Comparison of ENCODE assay signal across 8 cellular contexts in the genomic region with DNA sequence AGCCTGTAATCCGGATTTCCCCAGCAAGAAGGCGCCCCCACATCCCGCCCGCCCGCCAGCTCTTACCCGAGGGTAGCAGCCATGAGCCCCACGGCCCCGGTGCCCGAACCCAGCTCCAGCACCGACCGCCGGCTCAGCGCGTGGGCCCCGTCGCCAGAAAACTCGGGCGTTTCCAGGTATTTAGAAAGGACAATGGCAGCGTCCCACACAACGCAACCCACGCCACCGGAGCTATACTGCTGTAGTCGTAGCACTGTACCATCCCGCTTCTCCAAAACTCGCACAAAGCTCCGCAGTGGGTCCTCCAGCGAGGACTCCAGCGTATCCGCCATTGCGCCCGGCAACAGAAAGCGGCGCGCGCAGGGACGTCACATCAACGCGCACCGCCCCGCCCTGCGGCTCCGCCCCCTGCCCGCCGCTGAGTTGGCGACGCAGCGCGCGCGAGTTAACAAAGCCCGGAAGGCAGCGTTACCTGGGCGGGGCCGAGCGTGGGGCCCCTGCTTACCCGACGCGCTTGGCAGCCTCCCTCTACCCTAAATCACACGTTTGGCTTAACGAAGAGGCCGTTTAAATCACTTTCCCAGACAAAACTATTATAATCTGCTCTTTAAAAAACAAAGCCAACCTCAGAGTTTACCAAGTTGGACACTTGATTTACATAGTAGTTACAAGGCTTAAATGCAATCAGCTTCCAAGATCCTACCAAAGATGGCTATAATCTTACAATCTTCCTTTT. TPM values are rescaled to one million over a fixed set of nuclear protein-coding genes. Genes with fewer than 3 reads are reported as not detected.
DNase-seq lines count a peak whose midpoint lies in the region; ATAC-seq and TF ChIP-seq lines count a peak whose summit lies in the region.

A gene (minus strand): TSS at position 352 of the 736 bp plus-strand sequence. CDS start 20 bp downstream, at position 332.

- H3K4me3 Mint-ChIP-seq in T-cell = peak within 1 kb of the TSS; percentile 83 to 97 (median 94)
- H3K4me3 Mint-ChIP-seq in type B pancreatic cell = peak within 1 kb of the TSS; percentile 98

- H3K36me3 Mint-ChIP-seq in T-cell = peaks cover 12% of the 10 kb centered on the region
- H3K36me3 Mint-ChIP-seq in type B pancreatic cell = peaks cover 20% of the 10 kb centered on the region

- TF ChIP-seq POLR2A in adrenal gland (IDR thresholded peaks at IDR 0.05) = peak; percentile 56 to 93

- H3K27ac Mint-ChIP-seq in T-cell (peak within 1 kb of the TSS; percentile 95 to 99), type B pancreatic cell (peak within 1 kb of the TSS; percentile 97)

- no peak for TF ChIP-seq CTCF in GM13977 (IDR thresholded peaks at IDR 0.05; ENCODE audit: extremely low read depth, insufficient read depth, missing control alignments)
- peak in 1 of 6 experiments; percentile 8 for TF ChIP-seq CTCF in adrenal gland (IDR thresholded peaks at IDR 0.05)
- TF ChIP-seq CTCF in heart right ventricle (IDR thresholded peaks at IDR 0.05) = no peak
- no peak for TF ChIP-seq CTCF in type B pancreatic cell (conservative IDR thresholded peaks at IDR 0.05)

- WGBS in adrenal gland, 4 donors = 0 to 1% (median 1%) methylated on average over 17 to 61 of the region's 61 CpGs
- 0% methylated on average over 61 of the region's 61 CpGs for WGBS in heart right ventricle, 2 donors

- intact Hi-C loops in adrenal gland (cut with DNase I) = no loop called here
- intact Hi-C loops in heart right ventricle (cut with DNase I) = loop anchor here in 1 of 10 donors (1.0 kb wide), 1 partner anchor 254 kb away; no protein-coding TSS in a partner anchor

- CTCF ChIA-PET in T-cell (lab: Charles Lee) = interaction anchor here (0.5 to 2.9 kb wide), 18 partner anchors 19 to 978 kb away, joined by 3 to 32 read pairs (median 4); a partner anchor contains a TSS

- POLR2A ChIA-PET in T-cell (lab: Charles Lee) = interaction anchor here (0.5 to 2.1 kb wide), 14 partner anchors 12 to 486 kb away, joined by 3 to 19 read pairs (median 6); no protein-coding TSS in a partner anchor

- peaks cover 23 to 39% (median 34%) of the 10 kb centered on the region in 3 donors for H3K4me1 Mint-ChIP-seq in T-cell
- H3K4me1 Mint-ChIP-seq in type B pancreatic cell (ENCODE audit: unreplicated experiment) = peaks cover 6% of the 10 kb centered on the region

- H3K9me3 Mint-ChIP-seq in T-cell = no peaks in the 10 kb centered on the region
- no peaks in the 10 kb centered on the region for H3K9me3 Mint-ChIP-seq in type B pancreatic cell

- H3K27ac ChIP-seq in adrenal gland = peak within 1 kb of the TSS; percentile 79 to 93 (median 87)
- H3K27ac ChIP-seq in heart right ventricle = peak within 1 kb of the TSS; percentile 25 to 93 (median 82)

- H3K9me3 ChIP-seq in adrenal gland (replicated peaks in 1 of 3) = no peaks in the 10 kb centered on the region
- no peaks in the 10 kb centered on the region for H3K9me3 ChIP-seq in heart right ventricle

- H3K4me1 ChIP-seq in adrenal gland (replicated peaks in 1 of 2) (peaks cover 14 to 20% of the 10 kb centered on the region in 2 donors), heart right ventricle (peaks cover 7 to 27% (median 20%) of the 10 kb centered on the region in 9 donors)

- H3K36me3 ChIP-seq in adrenal gland (replicated peaks in 1 of 2) (peaks cover 0 to 22% of the 10 kb centered on the region in 2 donors), heart right ventricle (peaks cover 0 to 71% (median 29%) of the 10 kb centered on the region in 9 donors)

- H3K4me3 ChIP-seq in adrenal gland = peak within 1 kb of the TSS; percentile 21 to 84 (median 44)
- H3K4me3 ChIP-seq in heart right ventricle = peak within 1 kb of the TSS; percentile 64 to 88 (median 76)

- in situ Hi-C loops in GM13977 (cut with MboI; ENCODE audit: low pct_unique_long_range_greater_than_20kb, low sequenced_read_pairs, unreplicated experiment) = loop anchor here (10.0 to 25.0 kb wide), 2 partner anchors 408 to 479 kb away; a partner anchor contains a TSS

- DNase-seq in GM13977 (ENCODE audit: low spot score) = peak; percentile 92
- DNase-seq in NCI-H146 (lab: John Stamatoyannopoulos, UW) = peak; percentile 93
- DNase-seq in T-cell = peak; percentile 90 to 98 (median 95)
- DNase-seq in adrenal gland = peak; percentile 93 to 97 (median 94)
- DNase-seq in heart right ventricle = peak; percentile 93 to 96
- peak; percentile 89 for DNase-seq in pons (ENCODE audit: low spot score)
- DNase-seq in type B pancreatic cell (ENCODE audit: extremely low spot score, unreplicated experiment) = peak; percentile 95

- H3K27me3 Mint-ChIP-seq in T-cell = no peaks in the 10 kb centered on the region
- no peaks in the 10 kb centered on the region for H3K27me3 Mint-ChIP-seq in type B pancreatic cell

- H3K27me3 ChIP-seq in adrenal gland (no peaks in the 10 kb centered on the region), heart right ventricle (no peaks in the 10 kb centered on the region)

- ATAC-seq in HG02870 (IDR thresholded peaks at IDR 0.05; ENCODE audit: unreplicated experiment) (peak; percentile 98), T-cell (replicated peaks in 1 of 4) (peak; percentile 98 to 100 (median 99)), heart right ventricle (peak; percentile 99 to 100 (median 100))

RNA-seq across cellular contexts. Expression of the gene that starts here (rescaled TPM):
- total RNA-seq in T-cell (10 to 100 TPM; 16.3 to 24.4 (median 18.3) TPM), adrenal gland (1 to 10 TPM; 1.0 to 9.4 (median 8.0) TPM), heart right ventricle (1 to 10 TPM; 1.9 to 4.7 (median 3.0) TPM), type B pancreatic cell (ENCODE audit: low replicate concordance) (11.6 and 13.9 TPM in 2 replicates)
- polyA plus RNA-seq in adrenal gland (10 to 100 TPM in 2 of 3 donors, 1 to 10 TPM in 1; 7.7 to 31.2 (median 13.4) TPM), heart right ventricle (10 to 100 TPM in 1 of 2 donors, 1 to 10 TPM in 1; 3.4 to 28.5 TPM)

Comparison
In these comparisons a context has a peak if more than half of its experiments do, and no peak if none do; other contexts are left out.
1. Peak in every context shown above with its lines: DNase-seq, ATAC-seq, H3K4me3 ChIP-seq and H3K27ac ChIP-seq.